In genomic region chr6:67883500-67884366, GRCh38 we compare ENCODE assay signal across 22 cellular contexts.
"Had no signal": no experiment of that assay in that cellular context is flagged by ENCODE, and none has a peak within 500 bp of the region (broad histone marks: within the 10 kb centered on the region; RNA-seq: fewer than 3 reads in every experiment).

No MANE protein-coding gene starts in this region.

- ATAC-seq: HepG2, Panc1, PC-3 had no signal

- H3K27ac ChIP-seq: KMS-11, RWPE1 had no signal

- DNase-seq: IMR-90, MV-4-11, NCI-H1048, NCI-H1105, NCI-H1417, NCI-H1436 treated with DMSO at 0.1 percent for 48 hours, NCI-H1694, NCI-H187 treated with DMSO at 0.1 percent for 48 hours, NCI-H2029 treated with DMSO at 0.1 percent for 48 hours, NCI-H2227 treated with DMSO at 0.1 percent for 48 hours, NCI-H510A, NCI-H524 treated with DMSO at 0.1 percent for 48 hours, NCI-H69, NCI-H774, PC-3, SHP77, SK-N-SH, SW 1271 had no signal

- H3K9me3 ChIP-seq: SK-N-SH had no signal

- H3K9ac ChIP-seq: KMS-11, SK-N-SH had no signal

- H3K4me2 ChIP-seq: KMS-11, SK-N-SH had no signal
